Comparison of ENCODE assay signal across 8 cellular contexts in the genomic region with DNA sequence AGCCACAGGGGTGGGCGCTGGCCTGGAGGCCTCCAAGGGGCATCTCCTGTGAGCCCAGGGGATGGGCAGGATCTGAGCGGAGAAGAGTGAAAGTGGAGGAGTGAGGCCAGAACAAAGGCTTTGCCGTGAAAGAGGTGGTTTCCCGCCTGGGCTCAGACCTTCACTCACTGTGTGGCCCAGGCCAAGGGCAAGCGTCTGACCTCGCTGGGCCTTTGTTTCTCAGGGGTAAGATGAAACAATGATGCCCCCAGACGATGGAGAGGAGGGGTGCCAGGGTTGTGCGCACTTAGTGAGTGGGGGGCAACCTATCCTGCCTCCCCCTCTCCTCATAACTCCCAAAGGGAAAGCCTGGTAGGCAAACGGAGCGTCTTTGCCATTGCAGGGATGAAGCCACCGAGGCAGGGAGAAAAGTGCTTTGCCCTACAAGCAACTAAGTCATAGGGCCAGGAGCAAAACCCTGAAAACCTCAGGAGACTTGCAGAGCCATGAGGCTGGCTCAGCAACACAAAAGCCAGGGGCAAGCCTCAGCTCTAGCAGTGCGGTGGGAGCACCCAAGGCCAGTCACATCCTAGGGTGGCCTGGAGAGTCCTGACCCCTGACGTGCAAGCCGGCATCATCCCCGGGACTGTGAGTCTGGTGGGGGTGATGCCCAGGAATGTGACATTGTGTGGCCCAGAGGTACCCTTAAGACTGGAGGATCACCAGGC. TPM values are rescaled to one million over a fixed set of nuclear protein-coding genes. Genes with fewer than 3 reads are reported as not detected.
DNase-seq lines count a peak whose midpoint lies in the region; TF ChIP-seq lines count a peak whose summit lies in the region.
"Had no signal": no experiment of that assay in that cellular context is flagged by ENCODE, and none has a peak within 500 bp of the region (broad histone marks: within the 10 kb centered on the region; RNA-seq: fewer than 3 reads in every experiment).

No MANE protein-coding gene starts in this region.

- peak overlapping the region in 1 of 3 donors; percentile 50 for H3K9ac ChIP-seq in skeletal muscle tissue (ENCODE audit: low read depth in 1 of 3, low read length in 3 of 3)

- H3K9me3 ChIP-seq in WERI-Rb-1 (ENCODE audit: severe bottlenecking) (no peaks in the 10 kb centered on the region), hepatocyte (ENCODE audit: low read depth) (no peaks in the 10 kb centered on the region), skeletal muscle tissue (ENCODE audit: control insufficient read depth in 3 of 3, low read length in 3 of 3) (no peaks in the 10 kb centered on the region)
- H3K9me3 ChIP-seq: neutrophil had no signal

- no peaks in the 10 kb centered on the region for H3K36me3 ChIP-seq in H7 (replicated peaks; ENCODE audit: control insufficient read depth, insufficient read depth, low read length)
- peaks cover 24% of the 10 kb centered on the region for H3K36me3 ChIP-seq in WERI-Rb-1
- H3K36me3 ChIP-seq in hepatocyte (replicated peaks; ENCODE audit: insufficient read depth, low read depth), result no peaks in the 10 kb centered on the region
- H3K36me3 ChIP-seq in skeletal muscle tissue (ENCODE audit: control insufficient read depth in 3 of 3, insufficient read depth in 3 of 3, low read length in 3 of 3), result no peaks in the 10 kb centered on the region
- H3K36me3 ChIP-seq: neutrophil had no signal

- H3K4me1 ChIP-seq in hepatocyte (ENCODE audit: insufficient read depth) (peaks cover 5% of the 10 kb centered on the region), skeletal muscle tissue (ENCODE audit: control insufficient read depth in 3 of 3, insufficient read depth in 3 of 3, low read length in 3 of 3) (peaks cover 25 to 42% (median 30%) of the 10 kb centered on the region in 3 donors)

- TF ChIP-seq CTCF in WERI-Rb-1 (IDR thresholded peaks at IDR 0.05; ENCODE audit: low read depth, low read length) (no peak), hepatocyte (IDR thresholded peaks at IDR 0.05; ENCODE audit: poor library complexity) (no peak)

- DNase-seq in H7, result no peak
- no peak for DNase-seq in WERI-Rb-1
- DNase-seq in hepatocyte (ENCODE audit: low spot score), result no peak
- DNase-seq in stimulated activated CD4-positive, alpha-beta T cell treated with anti-CD3 and anti-CD28 coated beads, Interleukin-12 subunit alpha, Interleukin-12 subunit beta, amount 100 ng/mL, for 4 hours, result no peak
- no peak for DNase-seq in SIG-M5 (lab: John Stamatoyannopoulos, UW)
- no peak for DNase-seq in hypothalamus (lab: John Stamatoyannopoulos, UW)

- no peaks in the 10 kb centered on the region for H3K9me2 ChIP-seq in hepatocyte (replicated peaks; ENCODE audit: insufficient read depth)

- peaks cover 5% of the 10 kb centered on the region for H3K79me2 ChIP-seq in hepatocyte

- H3K4me2 ChIP-seq in hepatocyte, result peak overlapping the region; percentile 93

- H3K4me3 ChIP-seq in H7 (ENCODE audit: insufficient read depth, low read depth, low read length) (peak overlapping the region; percentile 64), WERI-Rb-1 (ENCODE audit: low read depth, low read length) (peak overlapping the region; percentile 73), hepatocyte (no peak overlapping the region), skeletal muscle tissue (ENCODE audit: low read length in 3 of 3) (no peak overlapping the region)

- WGBS in hepatocyte (ENCODE audit: low lambda C conversion rate, missing lambda C conversion rate), result 54% methylated on average over 14 of the region's 15 CpGs

- H4K20me1 ChIP-seq in hepatocyte (ENCODE audit: insufficient read depth, poor library complexity, severe bottlenecking), result peaks cover 11% of the 10 kb centered on the region

- H3K27ac ChIP-seq in WERI-Rb-1 (peak overlapping the region; percentile 99), hepatocyte (peak overlapping the region; percentile 83), skeletal muscle tissue (ENCODE audit: low read depth, low read length) (peak overlapping the region; percentile 44)
- H3K27ac ChIP-seq: neutrophil had no signal

- peak overlapping the region; percentile 26 for H2AFZ ChIP-seq in hepatocyte

- H3K27me3 ChIP-seq in H7 (ENCODE audit: control insufficient read depth, insufficient read depth, low read length) (peaks cover 12% of the 10 kb centered on the region), WERI-Rb-1 (ENCODE audit: insufficient read depth, low read depth, severe bottlenecking) (no peaks in the 10 kb centered on the region), hepatocyte (peaks cover 3% of the 10 kb centered on the region), skeletal muscle tissue (ENCODE audit: control insufficient read depth in 3 of 3, insufficient read depth in 3 of 3, low read length in 3 of 3) (peaks cover 13 to 23% (median 16%) of the 10 kb centered on the region in 3 donors)

RNA-seq across cellular contexts. Expression of gene STMN3, which starts 0.9 kb away (rescaled TPM):
- total RNA-seq in H7 (2014; rRNA removed; shearing (Covaris generic)), result 24.9 and 32.7 TPM in 2 replicates
- total RNA-seq in hepatocyte, result 13.2 and 14.4 TPM in 2 replicates
- polyA plus RNA-seq in hepatocyte, result 17.3 and 18.2 TPM in 2 replicates
- total RNA-seq in skeletal muscle tissue, result 10.4 TPM

RNA-seq across cellular contexts. Expression of gene RTEL1, which starts 4.0 kb away (rescaled TPM):
- total RNA-seq in H7 (2014; rRNA removed; shearing (Covaris generic)), result 15.1 and 22.4 TPM in 2 replicates
- total RNA-seq in hepatocyte (16.9 and 18.2 TPM in 2 replicates), skeletal muscle tissue (4.7 TPM)
- polyA plus RNA-seq in hepatocyte, result 14.0 and 18.3 TPM in 2 replicates

RNA-seq across cellular contexts. Expression of gene GMEB2, which starts 27.2 kb away (rescaled TPM):
- 17.0 and 21.4 TPM in 2 replicates for total RNA-seq in H7 (2014; rRNA removed; shearing (Covaris generic))
- total RNA-seq in hepatocyte (10.0 and 10.7 TPM in 2 replicates), skeletal muscle tissue (5.7 TPM)
- 8.7 and 10.9 TPM in 2 replicates for polyA plus RNA-seq in hepatocyte

RNA-seq across cellular contexts. Expression of gene TNFRSF6B, which starts 42.3 kb away (rescaled TPM):
- total RNA-seq in H7 (2014; rRNA removed; shearing (Covaris generic)), result not detected in 2 replicates
- total RNA-seq in hepatocyte (0.97 and 3.3 TPM in 2 replicates), skeletal muscle tissue (not detected)
- polyA plus RNA-seq in hepatocyte, result 4.2 and 5.1 TPM in 2 replicates

RNA-seq across cellular contexts. Expression of gene ARFRP1, which starts 53.6 kb away (rescaled TPM):
- total RNA-seq in H7 (2014; rRNA removed; shearing (Covaris generic)), result 24.2 and 26.2 TPM in 2 replicates
- total RNA-seq in hepatocyte (24.0 and 31.5 TPM in 2 replicates), skeletal muscle tissue (13.0 TPM)
- 38.0 and 50.0 TPM in 2 replicates for polyA plus RNA-seq in hepatocyte

Comparison
In these comparisons a context has a peak if more than half of its experiments do, and no peak if none do; other contexts are left out.
1. H3K4me3 ChIP-seq: peak in H7 (single experiment) and WERI-Rb-1 (single experiment); none in hepatocyte (single experiment) and skeletal muscle tissue (0 of 3).
2. H3K27ac ChIP-seq: peak in every context shown above with its lines; median percentile 99 in WERI-Rb-1; 83 in hepatocyte; 44 in skeletal muscle tissue.